Comparison of ENCODE assay signal across 2 cellular contexts in genomic region chr11:2788751-2789140, GRCh38.
A peak's percentile ranks its signal among the peaks of the same experiment; 100 is the strongest.
TF ChIP-seq lines count a peak whose summit lies in the region.

No MANE protein-coding gene starts in this region.

TF ChIP-seq in HEK293, 187 proteins besides CTCF, POLR2A, EP300 and RAD21 (continued from another document):
- no peak for TF ChIP-seq ZNF639 (tag by site-specific recombination; IDR thresholded peaks at IDR 0.05)
- 0 out of 2 replicates have a peak, but pooled peaks have one; percentile 15 for TF ChIP-seq GLIS1 (tag by site-specific recombination; IDR thresholded peaks at IDR 0.05)

TF ChIP-seq in K562, 482 proteins besides CTCF, POLR2A, EP300 and RAD21 (continued from another document):
- TF ChIP-seq, protein P1, sequence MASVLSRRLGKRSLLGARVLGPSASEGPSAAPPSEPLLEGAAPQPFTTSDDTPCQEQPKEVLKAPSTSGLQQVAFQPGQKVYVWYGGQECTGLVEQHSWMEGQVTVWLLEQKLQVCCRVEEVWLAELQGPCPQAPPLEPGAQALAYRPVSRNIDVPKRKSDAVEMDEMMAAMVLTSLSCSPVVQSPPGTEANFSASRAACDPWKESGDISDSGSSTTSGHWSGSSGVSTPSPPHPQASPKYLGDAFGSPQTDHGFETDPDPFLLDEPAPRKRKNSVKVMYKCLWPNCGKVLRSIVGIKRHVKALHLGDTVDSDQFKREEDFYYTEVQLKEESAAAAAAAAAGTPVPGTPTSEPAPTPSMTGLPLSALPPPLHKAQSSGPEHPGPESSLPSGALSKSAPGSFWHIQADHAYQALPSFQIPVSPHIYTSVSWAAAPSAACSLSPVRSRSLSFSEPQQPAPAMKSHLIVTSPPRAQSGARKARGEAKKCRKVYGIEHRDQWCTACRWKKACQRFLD (CRISPR knock-in tag; IDR thresholded peaks at IDR 0.05): no peak
- TF ChIP-seq SMAD4 (CRISPR knock-in tag; conservative IDR thresholded peaks at IDR 0.05) (0 out of 2 replicates have a peak, but pooled peaks have one; percentile 22), SRSF3 (IDR thresholded peaks at IDR 0.05; ENCODE audit: insufficient read depth, low read length) (no peak)
